ENCODE assay signal across 1 cellular context in the genomic region with DNA sequence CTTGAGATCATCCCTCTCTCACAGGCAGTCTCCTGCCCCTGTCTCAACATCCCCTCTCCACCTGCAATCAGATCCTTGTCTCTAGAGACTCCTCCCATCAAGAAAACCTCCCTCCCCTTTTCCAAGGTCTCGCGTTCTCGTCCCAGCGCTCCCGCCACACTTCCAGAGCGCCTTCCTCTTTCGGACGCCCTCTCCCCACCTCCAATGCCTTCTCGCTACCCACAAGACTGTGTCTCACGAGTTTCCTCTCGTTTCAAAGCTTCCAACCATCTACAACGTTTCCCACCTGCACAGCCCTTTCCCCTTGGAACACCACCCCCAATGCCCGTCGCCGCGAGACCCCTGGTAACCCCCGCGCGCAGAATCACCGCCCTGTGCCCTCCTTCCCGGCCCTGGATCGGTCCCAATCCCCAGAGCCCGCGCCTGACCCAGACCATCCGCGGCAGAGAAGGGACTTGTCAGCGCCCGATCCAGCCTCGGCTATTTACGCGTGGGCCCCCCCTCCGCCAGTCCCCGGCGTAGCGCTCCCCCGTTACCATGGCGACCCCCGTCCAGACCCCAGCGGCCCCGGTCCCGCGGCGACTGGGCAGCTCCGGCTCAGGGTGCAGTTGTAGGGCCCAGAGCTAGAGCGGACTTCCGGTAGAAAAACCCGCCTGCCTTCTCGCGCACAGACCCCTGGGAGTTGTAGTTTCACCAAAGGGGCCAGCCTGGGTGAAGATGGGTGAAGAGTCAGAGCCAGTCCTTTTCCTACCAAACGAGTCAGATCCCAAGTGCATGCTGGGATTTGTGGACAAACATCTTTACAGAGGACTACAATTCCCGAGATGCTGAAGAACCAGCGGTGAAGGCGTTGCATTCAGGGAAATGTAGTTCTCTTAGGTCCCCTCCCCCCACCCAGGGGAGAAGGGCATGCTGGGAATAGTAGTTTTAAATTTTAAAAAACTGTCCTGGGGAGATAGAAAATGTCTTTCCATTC.
TF ChIP-seq lines count a peak whose summit lies in the region.

A gene (minus strand): TSS at position 619 of the 976 bp plus-strand sequence. CDS start 80 bp downstream, at position 539.

TF ChIP-seq in K562, 482 proteins besides CTCF, POLR2A, EP300 and RAD21 (continued from another document and continues in another):
- TF ChIP-seq, protein P1, sequence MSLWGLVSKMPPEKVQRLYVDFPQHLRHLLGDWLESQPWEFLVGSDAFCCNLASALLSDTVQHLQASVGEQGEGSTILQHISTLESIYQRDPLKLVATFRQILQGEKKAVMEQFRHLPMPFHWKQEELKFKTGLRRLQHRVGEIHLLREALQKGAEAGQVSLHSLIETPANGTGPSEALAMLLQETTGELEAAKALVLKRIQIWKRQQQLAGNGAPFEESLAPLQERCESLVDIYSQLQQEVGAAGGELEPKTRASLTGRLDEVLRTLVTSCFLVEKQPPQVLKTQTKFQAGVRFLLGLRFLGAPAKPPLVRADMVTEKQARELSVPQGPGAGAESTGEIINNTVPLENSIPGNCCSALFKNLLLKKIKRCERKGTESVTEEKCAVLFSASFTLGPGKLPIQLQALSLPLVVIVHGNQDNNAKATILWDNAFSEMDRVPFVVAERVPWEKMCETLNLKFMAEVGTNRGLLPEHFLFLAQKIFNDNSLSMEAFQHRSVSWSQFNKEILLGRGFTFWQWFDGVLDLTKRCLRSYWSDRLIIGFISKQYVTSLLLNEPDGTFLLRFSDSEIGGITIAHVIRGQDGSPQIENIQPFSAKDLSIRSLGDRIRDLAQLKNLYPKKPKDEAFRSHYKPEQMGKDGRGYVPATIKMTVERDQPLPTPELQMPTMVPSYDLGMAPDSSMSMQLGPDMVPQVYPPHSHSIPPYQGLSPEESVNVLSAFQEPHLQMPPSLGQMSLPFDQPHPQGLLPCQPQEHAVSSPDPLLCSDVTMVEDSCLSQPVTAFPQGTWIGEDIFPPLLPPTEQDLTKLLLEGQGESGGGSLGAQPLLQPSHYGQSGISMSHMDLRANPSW (CRISPR knock-in tag; IDR thresholded peaks at IDR 0.05), result peak; percentile 42; the same call in 1 of the 2 replicates
- TF ChIP-seq POLR2AphosphoS5 (IDR thresholded peaks at IDR 0.05; ENCODE audit: control insufficient read depth, insufficient read depth, low read depth, low read length), result peak; percentile 56; the same call in 1 of the 2 replicates
- no peak for TF ChIP-seq MIER1 (IDR thresholded peaks at IDR 0.05; ENCODE audit: low read depth)
- TF ChIP-seq, protein P2, sequence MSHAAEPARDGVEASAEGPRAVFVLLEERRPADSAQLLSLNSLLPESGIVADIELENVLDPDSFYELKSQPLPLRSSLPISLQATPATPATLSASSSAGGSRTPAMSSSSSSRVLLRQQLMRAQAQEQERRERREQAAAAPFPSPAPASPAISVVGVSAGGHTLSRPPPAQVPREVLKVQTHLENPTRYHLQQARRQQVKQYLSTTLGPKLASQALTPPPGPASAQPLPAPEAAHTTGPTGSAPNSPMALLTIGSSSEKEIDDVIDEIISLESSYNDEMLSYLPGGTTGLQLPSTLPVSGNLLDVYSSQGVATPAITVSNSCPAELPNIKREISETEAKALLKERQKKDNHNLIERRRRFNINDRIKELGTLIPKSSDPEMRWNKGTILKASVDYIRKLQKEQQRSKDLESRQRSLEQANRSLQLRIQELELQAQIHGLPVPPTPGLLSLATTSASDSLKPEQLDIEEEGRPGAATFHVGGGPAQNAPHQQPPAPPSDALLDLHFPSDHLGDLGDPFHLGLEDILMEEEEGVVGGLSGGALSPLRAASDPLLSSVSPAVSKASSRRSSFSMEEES (CRISPR knock-in tag; IDR thresholded peaks at IDR 0.05), result no peak
- TF ChIP-seq NFIC (IDR thresholded peaks at IDR 0.05), result peak; percentile 53
- TF ChIP-seq NFATC3 (IDR thresholded peaks at IDR 0.05), result no peak
- TF ChIP-seq ZNF217 (CRISPR knock-in tag; IDR thresholded peaks at IDR 0.05), result no peak
- TF ChIP-seq, protein P3, sequence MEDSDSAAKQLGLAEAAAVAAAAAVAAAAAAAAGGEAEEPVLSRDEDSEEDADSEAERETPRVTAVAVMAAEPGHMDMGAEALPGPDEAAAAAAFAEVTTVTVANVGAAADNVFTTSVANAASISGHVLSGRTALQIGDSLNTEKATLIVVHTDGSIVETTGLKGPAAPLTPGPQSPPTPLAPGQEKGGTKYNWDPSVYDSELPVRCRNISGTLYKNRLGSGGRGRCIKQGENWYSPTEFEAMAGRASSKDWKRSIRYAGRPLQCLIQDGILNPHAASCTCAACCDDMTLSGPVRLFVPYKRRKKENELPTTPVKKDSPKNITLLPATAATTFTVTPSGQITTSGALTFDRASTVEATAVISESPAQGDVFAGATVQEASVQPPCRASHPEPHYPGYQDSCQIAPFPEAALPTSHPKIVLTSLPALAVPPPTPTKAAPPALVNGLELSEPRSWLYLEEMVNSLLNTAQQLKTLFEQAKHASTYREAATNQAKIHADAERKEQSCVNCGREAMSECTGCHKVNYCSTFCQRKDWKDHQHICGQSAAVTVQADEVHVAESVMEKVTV (CRISPR knock-in tag; IDR thresholded peaks at IDR 0.05), result no peak
- TF ChIP-seq, protein P4, sequence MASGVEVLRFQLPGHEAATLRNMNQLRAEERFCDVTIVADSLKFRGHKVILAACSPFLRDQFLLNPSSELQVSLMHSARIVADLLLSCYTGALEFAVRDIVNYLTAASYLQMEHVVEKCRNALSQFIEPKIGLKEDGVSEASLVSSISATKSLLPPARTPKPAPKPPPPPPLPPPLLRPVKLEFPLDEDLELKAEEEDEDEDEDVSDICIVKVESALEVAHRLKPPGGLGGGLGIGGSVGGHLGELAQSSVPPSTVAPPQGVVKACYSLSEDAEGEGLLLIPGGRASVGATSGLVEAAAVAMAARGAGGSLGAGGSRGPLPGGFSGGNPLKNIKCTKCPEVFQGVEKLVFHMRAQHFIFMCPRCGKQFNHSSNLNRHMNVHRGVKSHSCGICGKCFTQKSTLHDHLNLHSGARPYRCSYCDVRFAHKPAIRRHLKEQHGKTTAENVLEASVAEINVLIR (CRISPR knock-in tag; IDR thresholded peaks at IDR 0.05), result peak; percentile 50
- no peak for TF ChIP-seq ZNF121 (CRISPR knock-in tag; conservative IDR thresholded peaks at IDR 0.05)
- TF ChIP-seq HNRNPH1 (optimal IDR thresholded peaks at IDR 0.05; ENCODE audit: low read depth, low read length), result no peak
- no peak for TF ChIP-seq ZNF263 (CRISPR knock-in tag; IDR thresholded peaks at IDR 0.05; ENCODE audit: borderline replicate concordance)
- no peak for TF ChIP-seq SMARCB1 (IDR thresholded peaks at IDR 0.05; ENCODE audit: insufficient read length, low read depth)
- TF ChIP-seq, protein P5, sequence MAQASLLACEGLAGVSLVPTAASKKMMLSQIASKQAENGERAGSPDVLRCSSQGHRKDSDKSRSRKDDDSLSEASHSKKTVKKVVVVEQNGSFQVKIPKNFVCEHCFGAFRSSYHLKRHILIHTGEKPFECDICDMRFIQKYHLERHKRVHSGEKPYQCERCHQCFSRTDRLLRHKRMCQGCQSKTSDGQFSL (CRISPR knock-in tag; IDR thresholded peaks at IDR 0.05), result peak; percentile 41; the same call in 1 of the 2 replicates
- TF ChIP-seq, protein P5 (tag; IDR thresholded peaks at IDR 0.05), result no peak; a peak in 1 of 4 replicates
- TF ChIP-seq WHSC1 (IDR thresholded peaks at IDR 0.05; ENCODE audit: low read length), result no peak
- no peak for TF ChIP-seq DNMT1 (IDR thresholded peaks at IDR 0.05)
- no peak for TF ChIP-seq ZNF347 (CRISPR knock-in tag; IDR thresholded peaks at IDR 0.05; ENCODE audit: low read depth)
- TF ChIP-seq, protein P6, sequence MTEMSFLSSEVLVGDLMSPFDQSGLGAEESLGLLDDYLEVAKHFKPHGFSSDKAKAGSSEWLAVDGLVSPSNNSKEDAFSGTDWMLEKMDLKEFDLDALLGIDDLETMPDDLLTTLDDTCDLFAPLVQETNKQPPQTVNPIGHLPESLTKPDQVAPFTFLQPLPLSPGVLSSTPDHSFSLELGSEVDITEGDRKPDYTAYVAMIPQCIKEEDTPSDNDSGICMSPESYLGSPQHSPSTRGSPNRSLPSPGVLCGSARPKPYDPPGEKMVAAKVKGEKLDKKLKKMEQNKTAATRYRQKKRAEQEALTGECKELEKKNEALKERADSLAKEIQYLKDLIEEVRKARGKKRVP (CRISPR knock-in tag; IDR thresholded peaks at IDR 0.05), result peak; percentile 63
- TF ChIP-seq, protein P7, sequence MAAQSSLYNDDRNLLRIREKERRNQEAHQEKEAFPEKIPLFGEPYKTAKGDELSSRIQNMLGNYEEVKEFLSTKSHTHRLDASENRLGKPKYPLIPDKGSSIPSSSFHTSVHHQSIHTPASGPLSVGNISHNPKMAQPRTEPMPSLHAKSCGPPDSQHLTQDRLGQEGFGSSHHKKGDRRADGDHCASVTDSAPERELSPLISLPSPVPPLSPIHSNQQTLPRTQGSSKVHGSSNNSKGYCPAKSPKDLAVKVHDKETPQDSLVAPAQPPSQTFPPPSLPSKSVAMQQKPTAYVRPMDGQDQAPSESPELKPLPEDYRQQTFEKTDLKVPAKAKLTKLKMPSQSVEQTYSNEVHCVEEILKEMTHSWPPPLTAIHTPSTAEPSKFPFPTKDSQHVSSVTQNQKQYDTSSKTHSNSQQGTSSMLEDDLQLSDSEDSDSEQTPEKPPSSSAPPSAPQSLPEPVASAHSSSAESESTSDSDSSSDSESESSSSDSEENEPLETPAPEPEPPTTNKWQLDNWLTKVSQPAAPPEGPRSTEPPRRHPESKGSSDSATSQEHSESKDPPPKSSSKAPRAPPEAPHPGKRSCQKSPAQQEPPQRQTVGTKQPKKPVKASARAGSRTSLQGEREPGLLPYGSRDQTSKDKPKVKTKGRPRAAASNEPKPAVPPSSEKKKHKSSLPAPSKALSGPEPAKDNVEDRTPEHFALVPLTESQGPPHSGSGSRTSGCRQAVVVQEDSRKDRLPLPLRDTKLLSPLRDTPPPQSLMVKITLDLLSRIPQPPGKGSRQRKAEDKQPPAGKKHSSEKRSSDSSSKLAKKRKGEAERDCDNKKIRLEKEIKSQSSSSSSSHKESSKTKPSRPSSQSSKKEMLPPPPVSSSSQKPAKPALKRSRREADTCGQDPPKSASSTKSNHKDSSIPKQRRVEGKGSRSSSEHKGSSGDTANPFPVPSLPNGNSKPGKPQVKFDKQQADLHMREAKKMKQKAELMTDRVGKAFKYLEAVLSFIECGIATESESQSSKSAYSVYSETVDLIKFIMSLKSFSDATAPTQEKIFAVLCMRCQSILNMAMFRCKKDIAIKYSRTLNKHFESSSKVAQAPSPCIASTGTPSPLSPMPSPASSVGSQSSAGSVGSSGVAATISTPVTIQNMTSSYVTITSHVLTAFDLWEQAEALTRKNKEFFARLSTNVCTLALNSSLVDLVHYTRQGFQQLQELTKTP (IDR thresholded peaks at IDR 0.05; ENCODE audit: low read depth in 1 of 2, partially characterized antibody in 2 of 2), result peak; percentile 89 to 100
- TF ChIP-seq XRCC5 (IDR thresholded peaks at IDR 0.05; ENCODE audit: low read depth, low read length), result peak; percentile 87
- peak in 1 of 2 experiments; percentile 94; a peak in 1 of 4 replicates for TF ChIP-seq ARNT (IDR thresholded peaks at IDR 0.05)
- TF ChIP-seq LARP7 (IDR thresholded peaks at IDR 0.05), result peak; percentile 18; the same call in 1 of the 2 replicates
- 0 out of 2 replicates have a peak, but pooled peaks have one; percentile 54 for TF ChIP-seq TAF7 (tag; IDR thresholded peaks at IDR 0.05)
- TF ChIP-seq, protein P8, sequence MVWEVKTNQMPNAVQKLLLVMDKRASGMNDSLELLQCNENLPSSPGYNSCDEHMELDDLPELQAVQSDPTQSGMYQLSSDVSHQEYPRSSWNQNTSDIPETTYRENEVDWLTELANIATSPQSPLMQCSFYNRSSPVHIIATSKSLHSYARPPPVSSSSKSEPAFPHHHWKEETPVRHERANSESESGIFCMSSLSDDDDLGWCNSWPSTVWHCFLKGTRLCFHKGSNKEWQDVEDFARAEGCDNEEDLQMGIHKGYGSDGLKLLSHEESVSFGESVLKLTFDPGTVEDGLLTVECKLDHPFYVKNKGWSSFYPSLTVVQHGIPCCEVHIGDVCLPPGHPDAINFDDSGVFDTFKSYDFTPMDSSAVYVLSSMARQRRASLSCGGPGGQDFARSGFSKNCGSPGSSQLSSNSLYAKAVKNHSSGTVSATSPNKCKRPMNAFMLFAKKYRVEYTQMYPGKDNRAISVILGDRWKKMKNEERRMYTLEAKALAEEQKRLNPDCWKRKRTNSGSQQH (CRISPR knock-in tag; IDR thresholded peaks at IDR 0.05), result 0 out of 2 replicates have a peak, but pooled peaks have one; percentile 68
- TF ChIP-seq PTTG1 (tag; IDR thresholded peaks at IDR 0.05; ENCODE audit: low read depth), result peak; percentile 79
- TF ChIP-seq ZKSCAN8 (CRISPR knock-in tag; IDR thresholded peaks at IDR 0.05), result no peak
- no peak for TF ChIP-seq U2AF2 (optimal IDR thresholded peaks at IDR 0.05; ENCODE audit: low read depth, low read length)
- 0 out of 2 replicates have a peak, but pooled peaks have one; percentile 19 for TF ChIP-seq C11orf30 (IDR thresholded peaks at IDR 0.05; ENCODE audit: low read depth)
- TF ChIP-seq MAZ (CRISPR knock-in tag; conservative IDR thresholded peaks at IDR 0.05 in 1 of 2, IDR thresholded peaks at IDR 0.05 in 1 of 2), result peak; percentile 66 to 77; a peak in 2 of 4 replicates
- TF ChIP-seq FOSL1 (tag; conservative IDR thresholded peaks at IDR 0.05), result peak; percentile 62
- TF ChIP-seq, protein P9, sequence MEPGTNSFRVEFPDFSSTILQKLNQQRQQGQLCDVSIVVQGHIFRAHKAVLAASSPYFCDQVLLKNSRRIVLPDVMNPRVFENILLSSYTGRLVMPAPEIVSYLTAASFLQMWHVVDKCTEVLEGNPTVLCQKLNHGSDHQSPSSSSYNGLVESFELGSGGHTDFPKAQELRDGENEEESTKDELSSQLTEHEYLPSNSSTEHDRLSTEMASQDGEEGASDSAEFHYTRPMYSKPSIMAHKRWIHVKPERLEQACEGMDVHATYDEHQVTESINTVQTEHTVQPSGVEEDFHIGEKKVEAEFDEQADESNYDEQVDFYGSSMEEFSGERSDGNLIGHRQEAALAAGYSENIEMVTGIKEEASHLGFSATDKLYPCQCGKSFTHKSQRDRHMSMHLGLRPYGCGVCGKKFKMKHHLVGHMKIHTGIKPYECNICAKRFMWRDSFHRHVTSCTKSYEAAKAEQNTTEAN (CRISPR knock-in tag; IDR thresholded peaks at IDR 0.05), result no peak
- TF ChIP-seq ARID1B (IDR thresholded peaks at IDR 0.05), result no peak; the same call in 1 of the 2 replicates
- no peak for TF ChIP-seq ZNF408 (CRISPR knock-in tag; IDR thresholded peaks at IDR 0.05; ENCODE audit: low read depth)
- no peak; the same call in 1 of the 2 replicates for TF ChIP-seq ZC3H11A (IDR thresholded peaks at IDR 0.05; ENCODE audit: low read depth, low read length)
- peak; percentile 61; the same call in 1 of the 2 replicates for TF ChIP-seq MECOM (CRISPR knock-in tag; IDR thresholded peaks at IDR 0.05)
- TF ChIP-seq SUPT5H (IDR thresholded peaks at IDR 0.05), result peak; percentile 84
- no peak for TF ChIP-seq ZNF76 (CRISPR knock-in tag; IDR thresholded peaks at IDR 0.05; ENCODE audit: borderline replicate concordance)
- no peak for TF ChIP-seq KLF10 (CRISPR knock-in tag; IDR thresholded peaks at IDR 0.05)
- TF ChIP-seq SAFB (IDR thresholded peaks at IDR 0.05; ENCODE audit: borderline replicate concordance, low read depth, low read length), result no peak
- no peak for TF ChIP-seq SMARCA5 (IDR thresholded peaks at IDR 0.05)
- TF ChIP-seq STAT5A (IDR thresholded peaks at IDR 0.05; ENCODE audit: borderline replicate concordance, low read length), result no peak
- TF ChIP-seq KLF13 (tag; IDR thresholded peaks at IDR 0.05; ENCODE audit: borderline replicate concordance, low read depth), result peak; percentile 59; the same call in 1 of the 2 replicates
- TF ChIP-seq RFX5 (IDR thresholded peaks at IDR 0.05; ENCODE audit: low read depth, low read length), result no peak
- peak; percentile 100 for TF ChIP-seq SIX5 (IDR thresholded peaks at IDR 0.05; ENCODE audit: borderline replicate concordance in 1 of 2, insufficient read depth in 1 of 2, low read depth in 1 of 2, low read length in 2 of 2)
- no peak for TF ChIP-seq FOXA1 (IDR thresholded peaks at IDR 0.05; ENCODE audit: borderline replicate concordance)
